In genomic region chr22:38681784-38682335, GRCh38 we compare ENCODE assay signal across 8 cellular contexts. TPM values are rescaled to one million over a fixed set of nuclear protein-coding genes. Genes with fewer than 3 reads are reported as not detected.
DNase-seq lines count a peak whose midpoint lies in the region; ATAC-seq and TF ChIP-seq lines count a peak whose summit lies in the region.

Gene TOMM22 (plus strand): TSS chr22:38681957. CDS start chr22:38681979, 22 bp downstream.

- H3K4me1 Mint-ChIP-seq in activated naive CD8-positive, alpha-beta T cell treated with anti-CD3 and anti-CD28 coated beads, Interleukin-2, amount 50 U/mL, for 24 hours = peaks cover 23% of the 10 kb centered on the region

- ATAC-seq in HG02623 (IDR thresholded peaks at IDR 0.05; ENCODE audit: unreplicated experiment) (peak; percentile 88), upper lobe of left lung (ENCODE audit: low FRiP score in 2 of 2) (peak; percentile 98 to 100)
- ATAC-seq in activated naive CD8-positive, alpha-beta T cell treated with anti-CD3 and anti-CD28 coated beads, Interleukin-2, amount 50 U/mL, for 24 hours = peak; percentile 99

- DNase-seq in GM12865 (ENCODE audit: low read depth) (peak; percentile 93), NCI-H1105 treated with DMSO at 0.1 percent for 48 hours (lab: John Stamatoyannopoulos, UW) (peak; percentile 79), SW480 (ENCODE audit: low spot score) (peak; percentile 88), cardiac septum (ENCODE audit: low spot score) (peak; percentile 97), posterior cingulate gyrus (peak; percentile 87 to 99 (median 92)), upper lobe of left lung (peak; percentile 93 to 96)
- peak; percentile 91 for DNase-seq in activated naive CD8-positive, alpha-beta T cell treated with anti-CD3 and anti-CD28 coated beads, Interleukin-2, amount 50 U/mL, for 24 hours

- H3K4me3 ChIP-seq in GM12865 (ENCODE audit: low read depth, low read length) (peak within 1 kb of the TSS; percentile 85), upper lobe of left lung (peak within 1 kb of the TSS; percentile 68 to 100 (median 92))

- H3K9me3 ChIP-seq in upper lobe of left lung = no peaks in the 10 kb centered on the region

- H3K27ac ChIP-seq in upper lobe of left lung = peak within 1 kb of the TSS; percentile 73 to 86 (median 78)

- H3K36me3 Mint-ChIP-seq in activated naive CD8-positive, alpha-beta T cell treated with anti-CD3 and anti-CD28 coated beads, Interleukin-2, amount 50 U/mL, for 24 hours (ENCODE audit: low read depth) = peaks cover 41% of the 10 kb centered on the region

- no peak for TF ChIP-seq EP300 in upper lobe of left lung (IDR thresholded peaks at IDR 0.05)

- no peaks in the 10 kb centered on the region for H3K27me3 ChIP-seq in upper lobe of left lung

- peaks cover 9 to 20% (median 16%) of the 10 kb centered on the region in 4 donors for H3K4me1 ChIP-seq in upper lobe of left lung

- WGBS in upper lobe of left lung, 2 donors = 0 to 1% methylated on average over 12 to 43 of the region's 56 CpGs

- peak within 1 kb of the TSS; percentile 96 for H3K4me3 Mint-ChIP-seq in activated naive CD8-positive, alpha-beta T cell treated with anti-CD3 and anti-CD28 coated beads, Interleukin-2, amount 50 U/mL, for 24 hours

- TF ChIP-seq POLR2A in upper lobe of left lung (IDR thresholded peaks at IDR 0.05) = peak in 2 of 4 donors; percentile 54 to 75

- H3K27me3 Mint-ChIP-seq in activated naive CD8-positive, alpha-beta T cell treated with anti-CD3 and anti-CD28 coated beads, Interleukin-2, amount 50 U/mL, for 24 hours = no peaks in the 10 kb centered on the region

- TF ChIP-seq CTCF in GM12865 (IDR thresholded peaks at IDR 0.05; ENCODE audit: insufficient read depth, low read depth, low read length, missing control alignments) = peak; percentile 72
- peak in 5 of 6 experiments; percentile 47 to 93 (median 51) for TF ChIP-seq CTCF in upper lobe of left lung (IDR thresholded peaks at IDR 0.05)

- intact Hi-C loops in cardiac septum (cut with DNase I) (no loop called here), posterior cingulate gyrus (cut with DNase I) (loop anchor here (2.0 kb wide), 1 partner anchor 17 kb away; no protein-coding TSS in a partner anchor)

- H3K9me3 Mint-ChIP-seq in activated naive CD8-positive, alpha-beta T cell treated with anti-CD3 and anti-CD28 coated beads, Interleukin-2, amount 50 U/mL, for 24 hours = no peaks in the 10 kb centered on the region

- H3K36me3 ChIP-seq in upper lobe of left lung = peaks cover 13 to 38% (median 30%) of the 10 kb centered on the region in 4 donors

- peak within 1 kb of the TSS; percentile 95 for H3K27ac Mint-ChIP-seq in activated naive CD8-positive, alpha-beta T cell treated with anti-CD3 and anti-CD28 coated beads, Interleukin-2, amount 50 U/mL, for 24 hours

RNA-seq across cellular contexts. Expression of gene TOMM22, which starts in this region (rescaled TPM):
- total RNA-seq in cardiac septum (55.7 TPM), upper lobe of left lung (10 to 100 TPM in 5 of 6 donors, 1 to 10 TPM in 1; 9.4 to 60.3 (median 24.1) TPM)

Comparison
In these comparisons a context has a peak if more than half of its experiments do, and no peak if none do; other contexts are left out.
1. Peak in every context shown above with its lines: DNase-seq, ATAC-seq, H3K4me3 ChIP-seq and H3K27ac ChIP-seq.